Comparison of ENCODE assay signal across 10 cellular contexts in genomic region chr14:38255673-38256357, GRCh38. TPM values are rescaled to one million over a fixed set of nuclear protein-coding genes. Genes with fewer than 3 reads are reported as not detected.
DNase-seq lines count a peak whose midpoint lies in the region; ATAC-seq and TF ChIP-seq lines count a peak whose summit lies in the region.
"Had no signal": no experiment of that assay in that cellular context is flagged by ENCODE, and none has a peak within 500 bp of the region (broad histone marks: within the 10 kb centered on the region; RNA-seq: fewer than 3 reads in every experiment).

A gene with protein sequence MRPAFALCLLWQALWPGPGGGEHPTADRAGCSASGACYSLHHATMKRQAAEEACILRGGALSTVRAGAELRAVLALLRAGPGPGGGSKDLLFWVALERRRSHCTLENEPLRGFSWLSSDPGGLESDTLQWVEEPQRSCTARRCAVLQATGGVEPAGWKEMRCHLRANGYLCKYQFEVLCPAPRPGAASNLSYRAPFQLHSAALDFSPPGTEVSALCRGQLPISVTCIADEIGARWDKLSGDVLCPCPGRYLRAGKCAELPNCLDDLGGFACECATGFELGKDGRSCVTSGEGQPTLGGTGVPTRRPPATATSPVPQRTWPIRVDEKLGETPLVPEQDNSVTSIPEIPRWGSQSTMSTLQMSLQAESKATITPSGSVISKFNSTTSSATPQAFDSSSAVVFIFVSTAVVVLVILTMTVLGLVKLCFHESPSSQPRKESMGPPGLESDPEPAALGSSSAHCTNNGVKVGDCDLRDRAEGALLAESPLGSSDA (minus strand): TSS chr14:38256093. CDS start chr14:38256022, 71 bp downstream.

- ATAC-seq in HG02840 (IDR thresholded peaks at IDR 0.05; ENCODE audit: low FRiP score, unreplicated experiment), result no peak
- ATAC-seq: Panc1 had no signal

- 14 to 19% methylated on average over 33 to 43 of the region's 60 CpGs for WGBS in mesodermal cell (ENCODE audit: insufficient coverage in 2 of 2), 2 experiments

- peak within 1 kb of the TSS; percentile 76 for H3K4me3 Mint-ChIP-seq in type B pancreatic cell

- no peaks in the 10 kb centered on the region for H3K9me3 Mint-ChIP-seq in type B pancreatic cell

- H3K9me3 ChIP-seq in effector memory CD4-positive, alpha-beta T cell (ENCODE audit: control insufficient read depth, low read length), result no peaks in the 10 kb centered on the region
- peaks cover 1% of the 10 kb centered on the region for H3K9me3 ChIP-seq in mesodermal cell (ENCODE audit: control insufficient read depth, low read length)

- peak; percentile 59 for DNase-seq in activated CD8-positive, alpha-beta memory T cell treated with anti-CD3 and anti-CD28 coated beads for 24 hours
- no peak for DNase-seq in activated CD8-positive, alpha-beta memory T cell treated with anti-CD3 and anti-CD28 coated beads, Interleukin-2, amount 50 U/mL, for 4 hours
- no peak for DNase-seq in effector memory CD4-positive, alpha-beta T cell
- no peak for DNase-seq in type B pancreatic cell (ENCODE audit: extremely low spot score, unreplicated experiment)
- DNase-seq in NCI-H146 treated with DMSO at 0.1 percent for 48 hours (lab: John Stamatoyannopoulos, UW; ENCODE audit: unreplicated experiment), result no peak
- no peak for DNase-seq in COLO668 (lab: John Stamatoyannopoulos, UW; ENCODE audit: unreplicated experiment)
- DNase-seq: DND-41 had no signal

- TF ChIP-seq CTCF in type B pancreatic cell (conservative IDR thresholded peaks at IDR 0.05), result peak; percentile 22

- H3K4me3 ChIP-seq in effector memory CD4-positive, alpha-beta T cell (ENCODE audit: insufficient read depth, low read depth, low read length, poor library complexity, severe bottlenecking), result peak within 1 kb of the TSS; percentile 22
- peak within 1 kb of the TSS; percentile 29 for H3K4me3 ChIP-seq in mesodermal cell (ENCODE audit: extremely low read depth, insufficient read depth, low read length, poor library complexity, severe bottlenecking)

- H3K27ac Mint-ChIP-seq in type B pancreatic cell, result no peak within 1 kb of the TSS

- no peaks in the 10 kb centered on the region for H3K4me1 Mint-ChIP-seq in type B pancreatic cell (ENCODE audit: unreplicated experiment)

- no peaks in the 10 kb centered on the region for H3K36me3 ChIP-seq in effector memory CD4-positive, alpha-beta T cell (ENCODE audit: control insufficient read depth, insufficient read depth, low read length)
- H3K36me3 ChIP-seq in mesodermal cell (ENCODE audit: control insufficient read depth, insufficient read depth, low read length), result no peaks in the 10 kb centered on the region

- H3K36me3 Mint-ChIP-seq in type B pancreatic cell, result no peaks in the 10 kb centered on the region

- H3K27me3 Mint-ChIP-seq in type B pancreatic cell, result peaks cover 61% of the 10 kb centered on the region

- H3K27ac ChIP-seq in effector memory CD4-positive, alpha-beta T cell (ENCODE audit: insufficient read depth, low read length, poor library complexity, severe bottlenecking), result no peak within 1 kb of the TSS
- no peak within 1 kb of the TSS for H3K27ac ChIP-seq in mesodermal cell (ENCODE audit: low read depth, low read length, severe bottlenecking)

- no peaks in the 10 kb centered on the region for H3K4me1 ChIP-seq in effector memory CD4-positive, alpha-beta T cell (ENCODE audit: control insufficient read depth, insufficient read depth, low read length, poor library complexity, severe bottlenecking)
- peaks cover 5% of the 10 kb centered on the region for H3K4me1 ChIP-seq in mesodermal cell (ENCODE audit: control insufficient read depth, insufficient read depth, low read length, poor library complexity, severe bottlenecking)

- H3K27me3 ChIP-seq in effector memory CD4-positive, alpha-beta T cell (replicated peaks; ENCODE audit: control insufficient read depth, insufficient read depth, low read length, poor library complexity, severe bottlenecking), result peaks cover 6% of the 10 kb centered on the region

RNA-seq across cellular contexts. Expression of the gene that starts here (rescaled TPM):
- polyA plus RNA-seq in mesodermal cell (2013, experiment 1 of 2), result 2.0 TPM
- polyA plus RNA-seq in mesodermal cell (2013, experiment 2 of 2), result 1.2 TPM
- total RNA-seq in type B pancreatic cell (ENCODE audit: low replicate concordance), result 0.34 and 0.62 TPM in 2 replicates
